Comparison of ENCODE assay signal across 12 cellular contexts in the genomic region with DNA sequence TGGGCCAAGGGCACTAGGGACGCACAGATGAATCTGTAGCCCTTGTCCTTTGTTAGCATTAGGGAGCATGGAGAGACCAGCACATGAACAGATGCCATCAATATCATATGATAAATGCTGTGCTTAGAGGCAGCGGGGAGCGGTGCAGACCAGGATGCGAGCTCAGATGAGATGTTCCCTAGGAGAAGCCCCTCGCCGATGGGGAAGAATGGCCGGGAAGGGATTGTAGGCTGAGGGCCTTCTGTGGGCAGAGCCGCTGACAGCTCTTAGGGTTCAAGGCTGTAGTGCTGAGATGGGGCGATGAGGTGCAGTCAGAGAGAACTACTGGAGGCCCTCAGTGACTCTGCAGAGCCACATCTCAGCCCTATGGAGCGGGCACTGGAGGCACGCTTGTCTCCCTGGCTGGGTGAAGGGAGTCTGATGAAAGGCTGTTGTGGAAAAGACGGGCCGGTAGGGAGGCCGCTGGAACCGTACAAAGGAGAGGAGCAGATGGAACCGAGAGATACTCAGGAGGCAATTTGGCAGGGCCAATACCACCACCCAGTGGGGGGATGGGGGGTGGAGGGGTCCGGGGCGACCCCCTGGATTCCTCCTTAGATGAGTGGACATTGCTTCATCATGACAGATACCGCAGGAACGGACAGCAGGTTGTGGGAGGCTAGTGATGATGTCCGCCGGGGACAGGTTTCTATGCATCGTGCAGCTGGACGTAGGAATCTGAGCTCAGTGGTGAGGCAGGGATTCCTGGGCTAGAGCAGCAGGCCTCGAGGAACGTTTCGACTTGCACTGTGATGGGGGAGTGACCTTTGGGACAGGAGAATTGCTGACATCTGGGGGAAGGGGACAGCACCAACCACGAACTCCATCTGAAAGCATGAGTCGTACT.
DNase-seq lines count a peak whose midpoint lies in the region.
"Had no signal": no experiment of that assay in that cellular context is flagged by ENCODE, and none has a peak within 500 bp of the region (broad histone marks: within the 10 kb centered on the region; RNA-seq: fewer than 3 reads in every experiment).

No MANE protein-coding gene starts in this region.

- intact Hi-C loops in activated T-helper 1 cell treated with anti-CD3 and anti-CD28 coated beads, Interleukin-12 subunit alpha, Interleukin-12 subunit beta, Interleukin-2, Interleukin-4 antibody, amounts not matched to agents 30 ng/mL and 10 ng/mL and 1 ng/mL, durations not matched to agents 14 hours and 24 hours and 36 hours (cut with micrococcal nuclease) = no loop called here

- peak overlapping the region; percentile 40 for H3K27ac Mint-ChIP-seq in activated T-helper 1 cell treated with anti-CD3 and anti-CD28 coated beads, Interleukin-12 subunit alpha, Interleukin-12 subunit beta, Interleukin-2, Interleukin-4 antibody, amounts not matched to agents 30 ng/mL and 10 ng/mL and 1 ng/mL, durations not matched to agents 14 hours and 24 hours and 36 hours

- DNase-seq in AG08396 (ENCODE audit: low spot score) (peak; percentile 36), HCEC 1CT (peak; percentile 2), mesendoderm (peak; percentile 33), NK-92 (lab: John Stamatoyannopoulos, UW; ENCODE audit: unreplicated experiment) (no peak), NCI-H1105 treated with DMSO at 0.1 percent for 48 hours (lab: John Stamatoyannopoulos, UW) (no peak), GM23248 (no peak), DMS53 (lab: John Stamatoyannopoulos, UW) (no peak)
- DNase-seq in activated T-helper 1 cell treated with anti-CD3 and anti-CD28 coated beads, Interleukin-12 subunit alpha, Interleukin-12 subunit beta, Interleukin-2, Interleukin-4 antibody, amounts not matched to agents 30 ng/mL and 10 ng/mL and 1 ng/mL, durations not matched to agents 14 hours and 24 hours and 36 hours (ENCODE audit: low spot score) = no peak
- DNase-seq: stimulated activated CD4-positive, alpha-beta T cell treated with anti-CD3 and anti-CD28 coated beads, Interleukin-4, amount 100 ng/mL, for 4 hours had no signal

- no peak overlapping the region for H2BK5ac ChIP-seq in mesendoderm (ENCODE audit: low read length)

- no peak overlapping the region for H3K56ac ChIP-seq in mesendoderm (ENCODE audit: low read length)

- H2BK120ac ChIP-seq in mesendoderm (ENCODE audit: low read depth, low read length) = no peak overlapping the region

- no CpG with 5 or more reads among the region's 29 CpGs for WGBS in mesendoderm (ENCODE audit: extremely low coverage, insufficient coverage, low lambda C conversion rate)
- 86 to 89% methylated on average over 25 to 29 of the region's 29 CpGs for WGBS in GM23248 (ENCODE audit: low coverage in 1 of 2, low lambda C conversion rate in 2 of 2, missing lambda C conversion rate in 2 of 2), 2 experiments

- H3K36me3 ChIP-seq in mesendoderm (ENCODE audit: control insufficient read depth, insufficient read depth, low read length) (peaks cover 12% of the 10 kb centered on the region), GM23248 (ENCODE audit: low read depth) (peaks cover 66% of the 10 kb centered on the region)

- H3K79me1 ChIP-seq in mesendoderm (ENCODE audit: low read length) = no peaks in the 10 kb centered on the region

- no peak overlapping the region for H4K8ac ChIP-seq in mesendoderm (ENCODE audit: low read depth, low read length)

- H3K4ac ChIP-seq in mesendoderm (ENCODE audit: low read depth, low read length) = no peak overlapping the region

- H4K5ac ChIP-seq in mesendoderm (ENCODE audit: low read length) = no peak overlapping the region

- no peaks in the 10 kb centered on the region for H3K9me3 Mint-ChIP-seq in activated T-helper 1 cell treated with anti-CD3 and anti-CD28 coated beads, Interleukin-12 subunit alpha, Interleukin-12 subunit beta, Interleukin-2, Interleukin-4 antibody, amounts not matched to agents 30 ng/mL and 10 ng/mL and 1 ng/mL, durations not matched to agents 14 hours and 24 hours and 36 hours

- H3K79me2 ChIP-seq in mesendoderm (ENCODE audit: control insufficient read depth, insufficient read depth, low read length) = no peaks in the 10 kb centered on the region
- H3K79me2 ChIP-seq in GM23248 (ENCODE audit: insufficient read depth) = no peaks in the 10 kb centered on the region

- H3K27me3 ChIP-seq in mesendoderm (ENCODE audit: insufficient read depth, low read length, poor library complexity) = no peaks in the 10 kb centered on the region
- no peaks in the 10 kb centered on the region for H3K27me3 ChIP-seq in GM23248 (replicated peaks; ENCODE audit: insufficient read depth)
- H3K27me3 ChIP-seq: cardiac muscle cell had no signal

- no peak overlapping the region for H3K23ac ChIP-seq in mesendoderm (ENCODE audit: low read length)

- H3K4me3 ChIP-seq in mesendoderm (ENCODE audit: low read length) = no peak overlapping the region
- no peak overlapping the region for H3K4me3 ChIP-seq in GM23248
- H3K4me3 ChIP-seq: cardiac muscle cell, psoas muscle had no signal

- H3K4me1 Mint-ChIP-seq in activated T-helper 1 cell treated with anti-CD3 and anti-CD28 coated beads, Interleukin-12 subunit alpha, Interleukin-12 subunit beta, Interleukin-2, Interleukin-4 antibody, amounts not matched to agents 30 ng/mL and 10 ng/mL and 1 ng/mL, durations not matched to agents 14 hours and 24 hours and 36 hours (ENCODE audit: low read depth) = peaks cover 18% of the 10 kb centered on the region

- H3K9ac ChIP-seq in mesendoderm (ENCODE audit: low read length) = no peak overlapping the region
- H3K9ac ChIP-seq in GM23248 = no peak overlapping the region

- H2AK5ac ChIP-seq in mesendoderm (ENCODE audit: low read length) = no peak overlapping the region

- in situ Hi-C loops in GM23248 (cut with MboI) = no loop called here

- H3K27me3 Mint-ChIP-seq in activated T-helper 1 cell treated with anti-CD3 and anti-CD28 coated beads, Interleukin-12 subunit alpha, Interleukin-12 subunit beta, Interleukin-2, Interleukin-4 antibody, amounts not matched to agents 30 ng/mL and 10 ng/mL and 1 ng/mL, durations not matched to agents 14 hours and 24 hours and 36 hours (ENCODE audit: insufficient read depth) = no peaks in the 10 kb centered on the region

- H3K27ac ChIP-seq in mesendoderm (ENCODE audit: low read depth, low read length) (no peak overlapping the region), GM23248 (no peak overlapping the region)
- H3K27ac ChIP-seq: C4-2B, cardiac muscle cell, psoas muscle had no signal

- H3K18ac ChIP-seq in mesendoderm (ENCODE audit: low read length) = no peak overlapping the region

- H4K20me1 ChIP-seq in GM23248 (ENCODE audit: insufficient read depth) = 0 out of 2 replicates have a peak, but pooled peaks cover 2% of the 10 kb centered on the region

- H3F3A ChIP-seq in GM23248 (ENCODE audit: insufficient read depth) = peaks cover 3% of the 10 kb centered on the region; the same call in 1 of the 2 replicates

- no peak overlapping the region for H3K4me3 Mint-ChIP-seq in activated T-helper 1 cell treated with anti-CD3 and anti-CD28 coated beads, Interleukin-12 subunit alpha, Interleukin-12 subunit beta, Interleukin-2, Interleukin-4 antibody, amounts not matched to agents 30 ng/mL and 10 ng/mL and 1 ng/mL, durations not matched to agents 14 hours and 24 hours and 36 hours

- H3K4me2 ChIP-seq in mesendoderm (ENCODE audit: low read length) (no peak overlapping the region), GM23248 (ENCODE audit: unreplicated experiment) (no peak overlapping the region)

- H2BK15ac ChIP-seq in mesendoderm (replicated peaks; ENCODE audit: low read depth) = no peak overlapping the region

- H3K9me2 ChIP-seq in GM23248 (ENCODE audit: insufficient read depth) = no peaks in the 10 kb centered on the region

- H2AFZ ChIP-seq in GM23248 = no peak overlapping the region

- no peaks in the 10 kb centered on the region for H3K4me1 ChIP-seq in mesendoderm (ENCODE audit: control insufficient read depth, low read depth, low read length)
- no peaks in the 10 kb centered on the region for H3K4me1 ChIP-seq in GM23248 (ENCODE audit: insufficient read depth)
- H3K4me1 ChIP-seq: psoas muscle had no signal

- H3K36me3 Mint-ChIP-seq in activated T-helper 1 cell treated with anti-CD3 and anti-CD28 coated beads, Interleukin-12 subunit alpha, Interleukin-12 subunit beta, Interleukin-2, Interleukin-4 antibody, amounts not matched to agents 30 ng/mL and 10 ng/mL and 1 ng/mL, durations not matched to agents 14 hours and 24 hours and 36 hours (ENCODE audit: low read depth) = peaks cover 75% of the 10 kb centered on the region

- H3K9me3 ChIP-seq in GM23248 (ENCODE audit: low read depth) = no peaks in the 10 kb centered on the region
- H3K9me3 ChIP-seq: psoas muscle had no signal

Comparison
In these comparisons a context has a peak if more than half of its experiments do, and no peak if none do; other contexts are left out.
1. DNase-seq: peak in AG08396 (single experiment), HCEC 1CT (single experiment) and mesendoderm (single experiment); none in activated T-helper 1 cell treated with anti-CD3 and anti-CD28 coated beads, Interleukin-12 subunit alpha, Interleukin-12 subunit beta, Interleukin-2, Interleukin-4 antibody, amounts not matched to agents 30 ng/mL and 10 ng/mL and 1 ng/mL, durations not matched to agents 14 hours and 24 hours and 36 hours (single experiment), NK-92 (single experiment), NCI-H1105 treated with DMSO at 0.1 percent for 48 hours (single experiment), GM23248 (single experiment) and DMS53 (single experiment).